In genomic region chr7:103660455-103661371, GRCh38 we compare ENCODE assay signal across 1 cellular context.
TF ChIP-seq lines count a peak whose summit lies in the region.

No MANE protein-coding gene starts in this region.

TF ChIP-seq in HepG2, 621 proteins besides CTCF, POLR2A, EP300 and RAD21 (continued from another document and continues in another):
- TF ChIP-seq ZBTB37 (CRISPR knock-in tag; IDR thresholded peaks at IDR 0.05), result no peak
- no peak for TF ChIP-seq U2AF1 (optimal IDR thresholded peaks at IDR 0.05; ENCODE audit: low read depth, low read length)
- peak; percentile 84; the same call in 1 of the 2 replicates for TF ChIP-seq ZBTB39 (CRISPR knock-in tag; IDR thresholded peaks at IDR 0.05)
- TF ChIP-seq PAXIP1 (CRISPR knock-in tag; conservative IDR thresholded peaks at IDR 0.05), result peak; percentile 99
- TF ChIP-seq ZNF609 (CRISPR knock-in tag; IDR thresholded peaks at IDR 0.05; ENCODE audit: borderline replicate concordance), result peak; percentile 96
- no peak for TF ChIP-seq ZNF329 (CRISPR knock-in tag; IDR thresholded peaks at IDR 0.05; ENCODE audit: low read depth)
- TF ChIP-seq PCBP2 (optimal IDR thresholded peaks at IDR 0.05; ENCODE audit: low read depth, low read length, poor library complexity, severe bottlenecking), result no peak
- TF ChIP-seq EED (CRISPR knock-in tag; IDR thresholded peaks at IDR 0.05), result no peak
- no peak for TF ChIP-seq SAFB2 (CRISPR knock-in tag; IDR thresholded peaks at IDR 0.05; ENCODE audit: borderline replicate concordance, low read depth)
- TF ChIP-seq POLR2AphosphoS5 (IDR thresholded peaks at IDR 0.05; ENCODE audit: low read depth, low read length), result peak; percentile 37; the same call in 1 of the 2 replicates
- no peak for TF ChIP-seq ELK4 (CRISPR knock-in tag; IDR thresholded peaks at IDR 0.05; ENCODE audit: borderline replicate concordance)
- TF ChIP-seq ZMAT5 (CRISPR knock-in tag; IDR thresholded peaks at IDR 0.05; ENCODE audit: borderline replicate concordance, low read depth), result no peak
- TF ChIP-seq IKZF4 (CRISPR knock-in tag; IDR thresholded peaks at IDR 0.05; ENCODE audit: borderline replicate concordance, low read depth, not compliant biosample characterization), result no peak
- peak; percentile 92 for TF ChIP-seq FOSL2 (CRISPR knock-in tag; IDR thresholded peaks at IDR 0.05)
- TF ChIP-seq HDAC6 (IDR thresholded peaks at IDR 0.05; ENCODE audit: low read depth, low read length), result no peak
- no peak for TF ChIP-seq HINFP (CRISPR knock-in tag; IDR thresholded peaks at IDR 0.05; ENCODE audit: low read depth)
- TF ChIP-seq TFDP2 (CRISPR knock-in tag; IDR thresholded peaks at IDR 0.05), result peak; percentile 44
- no peak for TF ChIP-seq SP4 (CRISPR knock-in tag; IDR thresholded peaks at IDR 0.05)
- TF ChIP-seq ZNF713 (CRISPR knock-in tag; IDR thresholded peaks at IDR 0.05), result no peak
- no peak for TF ChIP-seq NONO (IDR thresholded peaks at IDR 0.05)
- no peak; the same call in 1 of the 2 replicates for TF ChIP-seq NONO (CRISPR knock-in tag; conservative IDR thresholded peaks at IDR 0.05)
- TF ChIP-seq SPEN (CRISPR knock-in tag; IDR thresholded peaks at IDR 0.05; ENCODE audit: low read depth), result no peak
- TF ChIP-seq DRAP1 (CRISPR knock-in tag; IDR thresholded peaks at IDR 0.05), result peak; percentile 64; the same call in 1 of the 2 replicates
- peak; percentile 74 for TF ChIP-seq HDAC1 (CRISPR knock-in tag; IDR thresholded peaks at IDR 0.05)
- TF ChIP-seq KIAA2018 (CRISPR knock-in tag; IDR thresholded peaks at IDR 0.05; ENCODE audit: borderline replicate concordance), result no peak
- no peak for TF ChIP-seq ZNF484 (CRISPR knock-in tag; IDR thresholded peaks at IDR 0.05; ENCODE audit: borderline replicate concordance, low read depth)
- TF ChIP-seq ZNF326 (CRISPR knock-in tag; IDR thresholded peaks at IDR 0.05; ENCODE audit: borderline replicate concordance), result no peak
